In the genomic region with DNA sequence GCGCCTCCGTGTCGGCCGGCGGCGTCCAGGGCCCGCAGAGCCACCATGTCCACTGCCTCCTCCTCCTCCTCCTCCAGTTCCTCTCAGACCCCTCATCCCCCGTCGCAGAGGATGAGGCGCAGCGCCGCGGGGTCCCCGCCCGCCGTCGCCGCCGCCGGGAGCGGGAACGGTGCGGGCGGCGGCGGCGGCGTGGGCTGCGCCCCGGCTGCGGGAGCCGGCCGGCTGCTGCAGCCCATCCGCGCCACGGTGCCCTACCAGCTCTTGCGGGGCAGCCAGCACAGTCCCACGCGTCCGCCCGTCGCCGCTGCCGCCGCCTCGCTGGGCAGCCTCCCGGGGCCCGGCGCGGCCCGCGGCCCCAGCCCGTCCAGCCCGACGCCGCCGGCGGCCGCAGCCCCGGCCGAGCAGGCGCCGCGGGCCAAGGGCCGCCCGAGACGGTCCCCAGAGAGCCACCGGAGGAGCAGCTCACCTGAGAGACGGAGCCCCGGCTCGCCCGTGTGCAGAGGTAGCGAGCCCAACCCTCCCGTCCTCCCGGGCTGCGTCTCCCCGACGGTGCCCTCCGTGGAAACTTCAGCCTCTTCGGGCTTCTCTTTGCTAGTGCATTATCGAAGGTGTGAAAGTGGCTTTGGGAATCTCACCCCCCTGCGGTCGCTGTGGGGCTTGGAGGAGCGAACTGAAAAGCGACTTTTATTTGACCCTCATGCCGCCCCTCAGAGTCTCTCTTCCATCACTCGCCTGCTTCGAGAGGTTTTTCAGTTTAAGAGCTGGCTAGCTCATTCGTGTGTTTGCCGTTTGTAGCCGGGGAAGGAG, we compare ENCODE assay signal across 8 cellular contexts. TPM values are rescaled to one million over a fixed set of nuclear protein-coding genes. Genes with fewer than 3 reads are reported as not detected.
A peak's percentile ranks its signal among the peaks of the same experiment; 100 is the strongest.
DNase-seq lines count a peak whose midpoint lies in the region; ATAC-seq and TF ChIP-seq lines count a peak whose summit lies in the region.

No MANE protein-coding gene starts in this region.

- H3K4me3 Mint-ChIP-seq in type B pancreatic cell: peak overlapping the region; percentile 73

- no peaks in the 10 kb centered on the region for H3K27me3 Mint-ChIP-seq in type B pancreatic cell

- peak; percentile 4 for ATAC-seq in HG03520 (IDR thresholded peaks at IDR 0.05; ENCODE audit: unreplicated experiment)
- peak; percentile 22 for ATAC-seq in omental fat pad (ENCODE audit: low FRiP score)

- peak; percentile 16 to 47 for DNase-seq in NCI-H187 (lab: John Stamatoyannopoulos, UW)
- DNase-seq in NCI-H187 treated with DMSO at 0.1 percent for 48 hours (lab: John Stamatoyannopoulos, UW): no peak
- peak; percentile 54 for DNase-seq in activated naive CD4-positive, alpha-beta T cell treated with Interleukin-2 at 50 U/mL for 16 hours
- peak; percentile 54 for DNase-seq in germinal center (ENCODE audit: low spot score)
- no peak for DNase-seq in omental fat pad (ENCODE audit: low spot score)
- DNase-seq in type B pancreatic cell (ENCODE audit: extremely low spot score, unreplicated experiment): no peak

- no peaks in the 10 kb centered on the region for H3K36me3 Mint-ChIP-seq in type B pancreatic cell

- no peak overlapping the region for H3K27ac Mint-ChIP-seq in type B pancreatic cell

- H3K4me1 Mint-ChIP-seq in type B pancreatic cell (ENCODE audit: unreplicated experiment): peaks cover 5% of the 10 kb centered on the region

- no peaks in the 10 kb centered on the region for H3K9me3 Mint-ChIP-seq in type B pancreatic cell

- TF ChIP-seq CTCF in omental fat pad (IDR thresholded peaks at IDR 0.05) (no peak), type B pancreatic cell (conservative IDR thresholded peaks at IDR 0.05) (peak; percentile 27)

TF ChIP-seq in PFSK-1, 5 proteins besides CTCF, POLR2A, EP300 and RAD21:
- no peak for TF ChIP-seq FOXP2 (optimal IDR thresholded peaks at IDR 0.05; ENCODE audit: borderline replicate concordance, extremely low read depth, extremely low read length, insufficient read depth)
- peak; percentile 12; the same call in 1 of the 2 replicates for TF ChIP-seq SIN3A (IDR thresholded peaks at IDR 0.05; ENCODE audit: borderline replicate concordance, insufficient read depth, low read length)

RNA-seq across cellular contexts. Expression of gene GLCCI1, which starts 0.9 kb away (rescaled TPM):
- polyA plus RNA-seq in PFSK-1 (2012; ENCODE audit: insufficient read length, low read depth): 9.2 TPM
- 10 to 100 TPM in 1 of 4 donors, 1 to 10 TPM in 3; 6.0 to 22.6 (median 8.5) TPM for total RNA-seq in omental fat pad
- total RNA-seq in type B pancreatic cell (ENCODE audit: low replicate concordance): 11.9 and 25.0 TPM in 2 replicates

Comparison
In these comparisons a context has a peak if more than half of its experiments do, and no peak if none do; other contexts are left out.
1. DNase-seq: peak in NCI-H187 (2 of 2), activated naive CD4-positive, alpha-beta T cell treated with Interleukin-2 at 50 U/mL for 16 hours (single experiment) and germinal center (single experiment); none in NCI-H187 treated with DMSO at 0.1 percent for 48 hours (single experiment), omental fat pad (single experiment) and type B pancreatic cell (single experiment).